ENCODE assay signal across 11 cellular contexts in genomic region chr22:38992871-38993371, GRCh38. TPM values are rescaled to one million over a fixed set of nuclear protein-coding genes. Genes with fewer than 3 reads are reported as not detected.
A peak's percentile ranks its signal among the peaks of the same experiment; 100 is the strongest.
DNase-seq lines count a peak whose midpoint lies in the region; ATAC-seq, FAIRE-seq and TF ChIP-seq lines count a peak whose summit lies in the region.
"Not testable (repeated sequence)": the region's sequence is repeated elsewhere in the genome, so short reads cannot be mapped to it uniquely, and the experiment has no call there.
"Had no signal": no experiment of that assay in that cellular context is flagged by ENCODE, and none has a peak within 500 bp of the region (broad histone marks: within the 10 kb centered on the region; RNA-seq: fewer than 3 reads in every experiment).

No MANE protein-coding gene starts in this region.

- not testable (repeated sequence) for TF ChIP-seq EP300 in K562 (IDR thresholded peaks at IDR 0.05; ENCODE audit: low read length); ovary (IDR thresholded peaks at IDR 0.05)

- not testable (repeated sequence) for H4K20me1 ChIP-seq in K562 (replicated peaks; ENCODE audit: control insufficient read depth, insufficient read depth, low read length)

- CTCF ChIA-PET in K562 (lab: Yijun Ruan, JAX; ENCODE audit: low intra/inter-chr PET ratio) = not testable (repeated sequence)

- DNase-seq in COLO668 (lab: John Stamatoyannopoulos, UW; ENCODE audit: unreplicated experiment) (peak; percentile 78), NCI-H1436 (lab: John Stamatoyannopoulos, UW) (peak; percentile 62), SHP77 (lab: John Stamatoyannopoulos, UW) (peak; percentile 68 to 82), left ventricle myocardium superior (peak; percentile 39), ovary (peak in 4 of 5 donors; percentile 33 to 43 (median 36))
- DNase-seq in K562 (ENCODE audit: extremely low read depth in 1 of 4, low spot score in 3 of 4) = not testable (repeated sequence)

- POLR2A ChIA-PET in K562 (lab: Yijun Ruan, JAX) = interaction anchor here (1.3 kb wide), 1 partner anchor 10 kb away, joined by 5 read pairs; no protein-coding TSS in a partner anchor

- not testable (repeated sequence) for FAIRE-seq in K562 (lab: Jason Lieb, UNC)

- in situ Hi-C loops in K562 (cut with MboI) = not testable (repeated sequence)

- TF ChIP-seq POLR2A in K562 (conservative IDR thresholded peaks at IDR 0.05); ovary (IDR thresholded peaks at IDR 0.05): not testable (repeated sequence)

- not testable (repeated sequence) for BruUV-seq in K562 (replicated peaks; lab: Mats Ljungman, UMichigan)

- TF ChIP-seq CTCF in K562 (IDR thresholded peaks at IDR 0.05 in 2 of 3, conservative IDR thresholded peaks at IDR 0.05 in 1 of 3; ENCODE audit: insufficient read depth in 2 of 3, low read depth in 1 of 3, low read length in 3 of 3); ovary (IDR thresholded peaks at IDR 0.05): not testable (repeated sequence)

- H3K4me3 ChIP-seq in K562, ovary: not testable (repeated sequence)

- not testable (repeated sequence) for H3K36me3 ChIP-seq in K562 (ENCODE audit: control insufficient read depth, insufficient read depth, low read length); ovary

- ATAC-seq in K562 (peak; percentile 91), left ventricle myocardium superior (peak; percentile 88)

- not testable (repeated sequence) for H2AFZ ChIP-seq in K562 (ENCODE audit: low read depth, low read length)

- H3K9me1 ChIP-seq in K562 (ENCODE audit: control insufficient read depth, insufficient read depth, low read length) = not testable (repeated sequence)

- WGBS in K562 (ENCODE audit: insufficient coverage, low coverage, missing lambda C conversion rate) = 15% methylated on average over 4 of the region's 12 CpGs
- whole genome bisulfite sequencing in ovary, 3 donors = 16 to 23% (median 23%) methylated on average over 8 to 12 of the region's 12 CpGs

- not testable (repeated sequence) for H3K9me3 ChIP-seq in K562 (replicated peaks; ENCODE audit: control insufficient read depth, insufficient read depth, low read depth, low read length); ovary

- H3K4me2 ChIP-seq in K562 (ENCODE audit: insufficient read depth, low read length) = not testable (repeated sequence)

- not testable (repeated sequence) for H3K79me2 ChIP-seq in K562 (ENCODE audit: control insufficient read depth, insufficient read depth, low read length)

- not testable (repeated sequence) for H3K9ac ChIP-seq in K562 (ENCODE audit: insufficient read depth in 1 of 2, low read depth in 2 of 2, low read length in 2 of 2)

- intact Hi-C loops in K562 (cut with micrococcal nuclease); left ventricle myocardium superior (cut with micrococcal nuclease); ovary (cut with DNase I): not testable (repeated sequence)

- H3K27ac ChIP-seq in K562 (ENCODE audit: extremely low read depth, low read depth, low read length); ovary: not testable (repeated sequence)

- not testable (repeated sequence) for TF ChIP-seq RAD21 in K562 (CRISPR knock-in tag; conservative IDR thresholded peaks at IDR 0.05 in 1 of 2, IDR thresholded peaks at IDR 0.05 in 1 of 2)

- not testable (repeated sequence) for H3K27me3 ChIP-seq in K562 (ENCODE audit: control insufficient read depth in 2 of 2, insufficient read depth in 2 of 2, low read length in 2 of 2); ovary

- H3K4me1 ChIP-seq in K562 (replicated peaks in 1 of 2; ENCODE audit: control insufficient read depth in 2 of 2, insufficient read depth in 2 of 2, low read length in 2 of 2); ovary (ENCODE audit: insufficient read depth): not testable (repeated sequence)

RNA-seq across cellular contexts. Expression of gene APOBEC3B, which starts 10.8 kb away (rescaled TPM):
- 5.5 and 9.0 TPM in 2 replicates for total RNA-seq in K562 (2011; cell fraction: chromatin; rRNA removed; ENCODE audit: low replicate concordance)
- total RNA-seq in K562 (2011; cell fraction: nucleolus; rRNA removed) = 9.2 and 9.3 TPM in 2 replicates
- total RNA-seq in K562 (2011; cell fraction: nucleoplasm; rRNA removed) = 7.9 and 8.4 TPM in 2 replicates
- total RNA-seq in K562 (2014; rRNA removed) = 29.3 and 38.4 TPM in 2 replicates
- 6.6 and 6.8 TPM in 2 replicates for total RNA-seq in K562 (2014; rRNA removed; fragmentation: Illumina TruSeq; extraction: Trizol)
- total RNA-seq in K562 (2015; rRNA removed; fragmentation: Illumina TruSeq; extraction: Trizol) = 5.9 and 7.1 TPM in 2 replicates
- total RNA-seq in K562 (2021) = 43.2 and 43.6 TPM in 2 replicates
- polyA plus RNA-seq in K562 (2011; rRNA removed) = 16.7 and 39.5 TPM in 2 replicates
- 27.9 and 68.7 TPM in 2 replicates for polyA plus RNA-seq in K562 (2011; cell fraction: cytosol; rRNA removed)
- 10.0 and 16.1 TPM in 2 replicates for polyA plus RNA-seq in K562 (2011; cell fraction: nucleus; rRNA removed)
- 41.8 and 64.6 TPM in 2 replicates for polyA plus RNA-seq in K562 (2012)
- polyA plus RNA-seq in K562 (2014; fragmentation: Illumina TruSeq; extraction: Trizol) = 57.9 and 62.9 TPM in 2 replicates
- polyA plus RNA-seq in K562 (2014; fragmentation: Nextera tagmentation; extraction: Ambion mirVana) = 100 to 1,000 TPM; 160 to 166 TPM
- polyA plus RNA-seq in K562 (2014; rRNA removed) = 49.5 and 58.1 TPM in 2 replicates
- 12.6 and 31.1 TPM in 2 replicates for polyA minus RNA-seq in K562 (2011; rRNA and poly(A)+ RNA removed)
- 10.2 and 18.5 TPM in 2 replicates for polyA minus RNA-seq in K562 (2011; cell fraction: cytosol; rRNA and poly(A)+ RNA removed)
- polyA minus RNA-seq in K562 (2011; cell fraction: nucleus; rRNA and poly(A)+ RNA removed) = 3.0 TPM in 2 replicates
- 0.55 TPM for total RNA-seq in left ventricle myocardium superior
- 1 to 10 TPM in 4 of 7 donors, under 1 TPM in 2, not detected in 1; 0.43 to 1.9 (median 1.4) TPM for total RNA-seq in ovary
- polyA plus RNA-seq in ovary = under 1 TPM; 0.70 to 0.98 TPM
- total RNA-seq: bronchial epithelial cell, vagina had no signal

RNA-seq across cellular contexts. Expression of gene APOBEC3C, which starts 21.1 kb away (rescaled TPM):
- 12.1 and 20.9 TPM in 2 replicates for total RNA-seq in K562 (2011; cell fraction: chromatin; rRNA removed; ENCODE audit: low replicate concordance)
- 11.8 and 13.8 TPM in 2 replicates for total RNA-seq in K562 (2011; cell fraction: nucleolus; rRNA removed)
- total RNA-seq in K562 (2011; cell fraction: nucleoplasm; rRNA removed) = 19.7 and 42.2 TPM in 2 replicates
- total RNA-seq in K562 (2014; rRNA removed) (12.4 and 15.1 TPM in 2 replicates), K562 (2014; rRNA removed; fragmentation: Illumina TruSeq; extraction: Trizol) (14.4 and 15.6 TPM in 2 replicates), K562 (2015; rRNA removed; fragmentation: Illumina TruSeq; extraction: Trizol) (15.8 and 15.9 TPM in 2 replicates), K562 (2021) (90.1 and 90.9 TPM in 2 replicates), left ventricle myocardium superior (31.1 TPM), ovary (10 to 100 TPM in 6 of 7 donors, 1 to 10 TPM in 1; 7.0 to 63.4 (median 52.4) TPM)
- polyA plus RNA-seq in K562 (2011; rRNA removed) (44.4 and 54.7 TPM in 2 replicates), K562 (2014; fragmentation: Illumina TruSeq; extraction: Trizol) (116 and 118 TPM in 2 replicates), K562 (2014; fragmentation: Nextera tagmentation; extraction: Ambion mirVana) (100 to 1,000 TPM; 226 to 285 TPM), K562 (2014; rRNA removed) (55.5 and 59.8 TPM in 2 replicates), ovary (10 to 100 TPM; 35.1 to 88.9 TPM)
- polyA plus RNA-seq in K562 (2011; cell fraction: cytosol; rRNA removed) = 47.1 and 53.6 TPM in 2 replicates
- 24.0 and 25.6 TPM in 2 replicates for polyA plus RNA-seq in K562 (2011; cell fraction: nucleus; rRNA removed)
- polyA plus RNA-seq in K562 (2012) = 76.3 and 80.4 TPM in 2 replicates
- polyA minus RNA-seq in K562 (2011; rRNA and poly(A)+ RNA removed) = 24.1 and 28.9 TPM in 2 replicates
- 30.9 and 31.5 TPM in 2 replicates for polyA minus RNA-seq in K562 (2011; cell fraction: cytosol; rRNA and poly(A)+ RNA removed)
- 4.7 and 7.6 TPM in 2 replicates for polyA minus RNA-seq in K562 (2011; cell fraction: nucleus; rRNA and poly(A)+ RNA removed)

RNA-seq across cellular contexts. Expression of gene APOBEC3D, which starts 28.0 kb away (rescaled TPM):
- 10.1 and 16.3 TPM in 2 replicates for total RNA-seq in K562 (2011; cell fraction: chromatin; rRNA removed; ENCODE audit: low replicate concordance)
- total RNA-seq in K562 (2011; cell fraction: nucleolus; rRNA removed) = 8.8 and 9.8 TPM in 2 replicates
- total RNA-seq in K562 (2011; cell fraction: nucleoplasm; rRNA removed) = 10.0 and 11.8 TPM in 2 replicates
- total RNA-seq in K562 (2014; rRNA removed) (4.3 and 6.4 TPM in 2 replicates), K562 (2014; rRNA removed; fragmentation: Illumina TruSeq; extraction: Trizol) (3.0 and 3.7 TPM in 2 replicates), K562 (2015; rRNA removed; fragmentation: Illumina TruSeq; extraction: Trizol) (6.4 and 6.8 TPM in 2 replicates), K562 (2021) (9.1 and 9.6 TPM in 2 replicates), left ventricle myocardium superior (1.0 TPM), ovary (1 to 10 TPM; 2.3 to 9.8 (median 6.3) TPM)
- polyA plus RNA-seq in K562 (2011; rRNA removed) (5.1 and 6.0 TPM in 2 replicates), K562 (2014; fragmentation: Illumina TruSeq; extraction: Trizol) (6.6 and 7.4 TPM in 2 replicates), K562 (2014; fragmentation: Nextera tagmentation; extraction: Ambion mirVana) (1 to 10 TPM; 4.7 to 8.4 TPM), K562 (2014; rRNA removed) (4.4 and 6.0 TPM in 2 replicates), ovary (1 to 10 TPM; 4.8 to 5.0 TPM)
- polyA plus RNA-seq in K562 (2011; cell fraction: cytosol; rRNA removed) = 4.1 and 8.9 TPM in 2 replicates
- 3.5 and 7.3 TPM in 2 replicates for polyA plus RNA-seq in K562 (2011; cell fraction: nucleus; rRNA removed)
- polyA plus RNA-seq in K562 (2012) = 7.0 and 7.2 TPM in 2 replicates
- polyA minus RNA-seq in K562 (2011; rRNA and poly(A)+ RNA removed) = 6.0 and 7.8 TPM in 2 replicates
- polyA minus RNA-seq in K562 (2011; cell fraction: cytosol; rRNA and poly(A)+ RNA removed) = 2.6 and 5.6 TPM in 2 replicates
- 1.3 and 1.8 TPM in 2 replicates for polyA minus RNA-seq in K562 (2011; cell fraction: nucleus; rRNA and poly(A)+ RNA removed)

RNA-seq across cellular contexts. Expression of gene APOBEC3A, which starts 35.5 kb away (rescaled TPM):
- total RNA-seq in K562 (2011; cell fraction: chromatin; rRNA removed; ENCODE audit: low replicate concordance) = not detected in 2 replicates
- total RNA-seq in K562 (2011; cell fraction: nucleolus; rRNA removed) = not detected in 2 replicates
- not detected in 2 replicates for total RNA-seq in K562 (2011; cell fraction: nucleoplasm; rRNA removed)
- total RNA-seq in K562 (2014; rRNA removed) (not detected in 2 replicates), K562 (2014; rRNA removed; fragmentation: Illumina TruSeq; extraction: Trizol) (not detected in 2 replicates), K562 (2015; rRNA removed; fragmentation: Illumina TruSeq; extraction: Trizol) (not detected in 2 replicates), K562 (2021) (not detected in 2 replicates), left ventricle myocardium superior (0.82 TPM), ovary (under 1 TPM in 3 of 7 donors, not detected in 4; 0.50 to 0.95 (median 0.64) TPM)
- polyA plus RNA-seq in K562 (2011; rRNA removed) (not detected in 2 replicates), K562 (2014; fragmentation: Illumina TruSeq; extraction: Trizol) (not detected in 2 replicates), K562 (2014; fragmentation: Nextera tagmentation; extraction: Ambion mirVana) (under 1 TPM in 1 of 2 experiments, not detected in 1; 0.04 TPM), K562 (2014; rRNA removed) (not detected in 2 replicates), ovary (1 to 10 TPM in 1 of 2 donors, under 1 TPM in 1; 0.10 to 1.2 TPM)
- not detected in 2 replicates for polyA plus RNA-seq in K562 (2011; cell fraction: cytosol; rRNA removed)
- polyA plus RNA-seq in K562 (2011; cell fraction: nucleus; rRNA removed) = not detected in 2 replicates
- polyA plus RNA-seq in K562 (2012) = not detected in 2 replicates
- not detected in 2 replicates for polyA minus RNA-seq in K562 (2011; rRNA and poly(A)+ RNA removed)
- not detected in 2 replicates for polyA minus RNA-seq in K562 (2011; cell fraction: cytosol; rRNA and poly(A)+ RNA removed)
- not detected in 2 replicates for polyA minus RNA-seq in K562 (2011; cell fraction: nucleus; rRNA and poly(A)+ RNA removed)
- total RNA-seq: activated naive CD8-positive, alpha-beta T cell treated with anti-CD3 and anti-CD28 coated beads for 36 hours; bronchial epithelial cell; progenitor cell of endocrine pancreas; SK-MEL-5; vagina had no signal

RNA-seq across cellular contexts. Expression of gene APOBEC3F, which starts 47.7 kb away (rescaled TPM):
- total RNA-seq in K562 (2011; cell fraction: chromatin; rRNA removed; ENCODE audit: low replicate concordance) = 10.6 and 19.4 TPM in 2 replicates
- 12.4 and 13.3 TPM in 2 replicates for total RNA-seq in K562 (2011; cell fraction: nucleolus; rRNA removed)
- total RNA-seq in K562 (2011; cell fraction: nucleoplasm; rRNA removed) = 9.5 and 12.7 TPM in 2 replicates
- total RNA-seq in K562 (2014; rRNA removed) (1.6 and 2.4 TPM in 2 replicates), K562 (2014; rRNA removed; fragmentation: Illumina TruSeq; extraction: Trizol) (0.80 and 1.1 TPM in 2 replicates), K562 (2015; rRNA removed; fragmentation: Illumina TruSeq; extraction: Trizol) (1.5 and 1.9 TPM in 2 replicates), K562 (2021) (3.3 and 5.0 TPM in 2 replicates), left ventricle myocardium superior (4.4 TPM), ovary (10 to 100 TPM in 5 of 7 donors, 1 to 10 TPM in 2; 7.6 to 51.4 (median 32.3) TPM)
- polyA plus RNA-seq in K562 (2011; rRNA removed) (1.6 TPM in 2 replicates), K562 (2014; fragmentation: Illumina TruSeq; extraction: Trizol) (2.2 and 2.7 TPM in 2 replicates), K562 (2014; fragmentation: Nextera tagmentation; extraction: Ambion mirVana) (1 to 10 TPM; 1.4 to 2.0 TPM), K562 (2014; rRNA removed) (1.7 and 4.0 TPM in 2 replicates), ovary (10 to 100 TPM in 1 of 2 donors, 1 to 10 TPM in 1; 7.4 to 14.2 TPM)
- polyA plus RNA-seq in K562 (2011; cell fraction: cytosol; rRNA removed) = 2.4 and 2.5 TPM in 2 replicates
- polyA plus RNA-seq in K562 (2011; cell fraction: nucleus; rRNA removed) = 2.4 and 2.7 TPM in 2 replicates
- 2.3 and 2.9 TPM in 2 replicates for polyA plus RNA-seq in K562 (2012)
- polyA minus RNA-seq in K562 (2011; rRNA and poly(A)+ RNA removed) = 2.8 and 3.4 TPM in 2 replicates
- 0.73 and 2.1 TPM in 2 replicates for polyA minus RNA-seq in K562 (2011; cell fraction: cytosol; rRNA and poly(A)+ RNA removed)
- 6.7 and 7.0 TPM in 2 replicates for polyA minus RNA-seq in K562 (2011; cell fraction: nucleus; rRNA and poly(A)+ RNA removed)
